In genomic region chr12:116697305-116698130, GRCh38 we compare ENCODE assay signal across 8 cellular contexts. TPM values are rescaled to one million over a fixed set of nuclear protein-coding genes. Genes with fewer than 3 reads are reported as not detected.
DNase-seq lines count a peak whose midpoint lies in the region; ATAC-seq and TF ChIP-seq lines count a peak whose summit lies in the region.

No MANE protein-coding gene starts in this region.

- H3K27ac ChIP-seq in C4-2B (peak overlapping the region; percentile 76), Panc1 (ENCODE audit: low read length) (no peak overlapping the region), heart left ventricle (no peak overlapping the region), RWPE1 (no peak overlapping the region)
- H3K27ac ChIP-seq in CD4-positive, alpha-beta T cell (ENCODE audit: low read depth, low read length), result no peak overlapping the region

- peaks cover 4% of the 10 kb centered on the region for H3K4me1 Mint-ChIP-seq in activated naive CD8-positive, alpha-beta T cell treated with anti-CD3 and anti-CD28 coated beads for 36 hours
- no peaks in the 10 kb centered on the region for H3K4me1 Mint-ChIP-seq in CD4-positive, alpha-beta T cell (ENCODE audit: low read depth)

- no peak overlapping the region for H3K27ac Mint-ChIP-seq in activated naive CD8-positive, alpha-beta T cell treated with anti-CD3 and anti-CD28 coated beads for 36 hours
- no peak overlapping the region for H3K27ac Mint-ChIP-seq in CD4-positive, alpha-beta T cell

- intact Hi-C loops in Panc1 (cut with micrococcal nuclease; ENCODE audit: unreplicated experiment) (loop anchor here (5.0 kb wide), 1 partner anchor 75 kb away; no protein-coding TSS in a partner anchor), heart left ventricle (cut with DNase I) (loop anchor here in 4 of 10 donors (5.0 to 10.0 kb wide), 5 partner anchors 73 to 700 kb away; no protein-coding TSS in a partner anchor)
- intact Hi-C loops in CD4-positive, alpha-beta T cell (cut with DNase I, micrococcal nuclease), result no loop called here

- no peaks in the 10 kb centered on the region for H3K9me3 ChIP-seq in Panc1 (ENCODE audit: control insufficient read depth, insufficient read depth, low read depth, low read length)
- H3K9me3 ChIP-seq in heart left ventricle, result no peaks in the 10 kb centered on the region
- no peaks in the 10 kb centered on the region for H3K9me3 ChIP-seq in CD4-positive, alpha-beta T cell (ENCODE audit: control insufficient read depth, low read length)

- H3K9me3 Mint-ChIP-seq in activated naive CD8-positive, alpha-beta T cell treated with anti-CD3 and anti-CD28 coated beads for 36 hours, result no peaks in the 10 kb centered on the region
- no peaks in the 10 kb centered on the region for H3K9me3 Mint-ChIP-seq in CD4-positive, alpha-beta T cell

- TF ChIP-seq POLR2A in heart left ventricle (IDR thresholded peaks at IDR 0.05), result no peak

- no peaks in the 10 kb centered on the region for H3K36me3 Mint-ChIP-seq in activated naive CD8-positive, alpha-beta T cell treated with anti-CD3 and anti-CD28 coated beads for 36 hours
- no peaks in the 10 kb centered on the region for H3K36me3 Mint-ChIP-seq in CD4-positive, alpha-beta T cell (ENCODE audit: low read depth)

- in situ Hi-C loops in Panc1 (cut with HindIII; ENCODE audit: low pct_unique_long_range_greater_than_20kb, low sequenced_read_pairs), result no loop called here

- DNase-seq in HEK293T (ENCODE audit: extremely low spot score) (peak; percentile 55), Panc1 (ENCODE audit: low read depth, low spot score) (no peak), heart left ventricle (peak in 3 of 5 donors; percentile 39 to 68 (median 47)), RWPE1 (ENCODE audit: low spot score) (no peak)
- DNase-seq in activated naive CD8-positive, alpha-beta T cell treated with anti-CD3 and anti-CD28 coated beads for 36 hours, result no peak
- no peak for DNase-seq in CD4-positive, alpha-beta T cell

- H3K4me3 ChIP-seq in Panc1 (ENCODE audit: low read depth in 2 of 2, low read length in 2 of 2) (no peak overlapping the region), heart left ventricle (no peak overlapping the region)

- BruUV-seq in Panc1 (replicated peaks; lab: Mats Ljungman, UMichigan), result no TSS peak

- H3K27me3 ChIP-seq in Panc1 (ENCODE audit: control insufficient read depth, insufficient read depth, low read length) (no peaks in the 10 kb centered on the region), heart left ventricle (peaks cover 0 to 26% (median 8%) of the 10 kb centered on the region in 9 donors)
- H3K27me3 ChIP-seq in CD4-positive, alpha-beta T cell (ENCODE audit: control insufficient read depth, insufficient read depth, low read length), result peaks cover 16% of the 10 kb centered on the region

- no peaks in the 10 kb centered on the region for H3K36me3 ChIP-seq in Panc1 (ENCODE audit: control insufficient read depth, insufficient read depth, low read length)
- no peaks in the 10 kb centered on the region for H3K36me3 ChIP-seq in heart left ventricle

- H3K27me3 Mint-ChIP-seq in activated naive CD8-positive, alpha-beta T cell treated with anti-CD3 and anti-CD28 coated beads for 36 hours, result peaks cover 27% of the 10 kb centered on the region
- peaks cover 27% of the 10 kb centered on the region for H3K27me3 Mint-ChIP-seq in CD4-positive, alpha-beta T cell

- ATAC-seq in Panc1, result peak; percentile 91
- peak in 3 of 4 donors; percentile 55 to 65 (median 58) for ATAC-seq in heart left ventricle
- no peak for ATAC-seq in HG02763 (IDR thresholded peaks at IDR 0.05; ENCODE audit: unreplicated experiment)
- ATAC-seq in CD4-positive, alpha-beta T cell (ENCODE audit: poor library complexity), result no peak

- no peak overlapping the region for H3K4me3 Mint-ChIP-seq in activated naive CD8-positive, alpha-beta T cell treated with anti-CD3 and anti-CD28 coated beads for 36 hours
- no peak overlapping the region for H3K4me3 Mint-ChIP-seq in CD4-positive, alpha-beta T cell

- H3K4me1 ChIP-seq in Panc1 (ENCODE audit: control insufficient read depth, insufficient read depth, low read length), result peaks cover 4% of the 10 kb centered on the region
- peaks cover 0 to 43% (median 24%) of the 10 kb centered on the region in 12 donors for H3K4me1 ChIP-seq in heart left ventricle

- POLR2A ChIA-PET in HEK293T (lab: Yijun Ruan, JAX) (no interaction called here), Panc1 (lab: Charles Lee) (no interaction called here), RWPE1 (lab: Yijun Ruan, JAX; ENCODE audit: low non-redundant PET) (interaction anchor here (0.5 kb wide), 1 partner anchor 423 kb away, joined by 4 read pairs; no protein-coding TSS in a partner anchor)
- POLR2A ChIA-PET in CD4-positive, alpha-beta T cell (lab: Charles Lee), result interaction anchor here (0.6 kb wide), 1 partner anchor 41 kb away, joined by 3 read pairs; no protein-coding TSS in a partner anchor

- CTCF ChIA-PET in HEK293T (lab: Yijun Ruan, JAX) (interaction anchor here (0.6 to 0.9 kb wide), 3 partner anchors 17 to 1951 kb away, joined by 3 read pairs; no protein-coding TSS in a partner anchor), Panc1 (lab: Charles Lee) (interaction anchor here (0.6 to 0.8 kb wide), 3 partner anchors 61 to 1590 kb away, joined by 3 to 6 read pairs (median 3); no protein-coding TSS in a partner anchor), RWPE1 (lab: Yijun Ruan, JAX) (interaction anchor here (0.5 to 0.6 kb wide), 2 partner anchors 17 to 503 kb away, joined by 3 to 5 read pairs; no protein-coding TSS in a partner anchor)
- CTCF ChIA-PET in CD4-positive, alpha-beta T cell (lab: Charles Lee), result no interaction called here

- WGBS in heart left ventricle, 4 donors, result 43 to 51% (median 47%) methylated on average over 16 to 18 of the region's 18 CpGs

- TF ChIP-seq CTCF in C4-2B (conservative IDR thresholded peaks at IDR 0.05), result peak; percentile 28
- peak; percentile 76 for TF ChIP-seq CTCF in Panc1 (IDR thresholded peaks at IDR 0.05)
- peak in 10 of 12 donors; percentile 6 to 47 (median 26) for TF ChIP-seq CTCF in heart left ventricle (IDR thresholded peaks at IDR 0.05)
- TF ChIP-seq CTCF in CD4-positive, alpha-beta T cell (IDR thresholded peaks at IDR 0.05), result no peak
- no peak for TF ChIP-seq CTCF in RWPE1 (conservative IDR thresholded peaks at IDR 0.05; ENCODE audit: low read depth)

TF ChIP-seq in HEK293T, 16 proteins besides CTCF, POLR2A, EP300 and RAD21:
- TF ChIP-seq ZNF384 (IDR thresholded peaks at IDR 0.05) (peak; percentile 71), FOXM1 (IDR thresholded peaks at IDR 0.05; ENCODE audit: borderline replicate concordance) (no peak)

RNA-seq across cellular contexts. Expression of gene SPRING1, which starts 40.4 kb away (rescaled TPM):
- total RNA-seq in Panc1 (2021; ENCODE audit: unreplicated experiment), result 71.1 TPM
- polyA plus RNA-seq in Panc1 (2012; ENCODE audit: insufficient read length), result 56.0 TPM
- total RNA-seq in heart left ventricle, result 10 to 100 TPM in 6 of 9 donors, 1 to 10 TPM in 3; 8.2 to 24.4 (median 14.6) TPM
- 10 to 100 TPM in 1 of 2 donors, 1 to 10 TPM in 1; 9.2 to 14.0 TPM for polyA plus RNA-seq in heart left ventricle
- 10 to 100 TPM; 25.4 to 28.0 TPM for total RNA-seq in activated naive CD8-positive, alpha-beta T cell treated with anti-CD3 and anti-CD28 coated beads for 36 hours
- total RNA-seq in CD4-positive, alpha-beta T cell, result 1 to 10 TPM; 7.6 to 7.8 TPM

RNA-seq across cellular contexts. Expression of gene RNFT2, which starts 40.6 kb away (rescaled TPM):
- total RNA-seq in Panc1 (2021; ENCODE audit: unreplicated experiment) (12.3 TPM), heart left ventricle (1 to 10 TPM in 6 of 9 donors, under 1 TPM in 3; 0.58 to 2.4 (median 1.7) TPM)
- 3.7 TPM for polyA plus RNA-seq in Panc1 (2012; ENCODE audit: insufficient read length)
- under 1 TPM; 0.68 to 0.72 TPM for polyA plus RNA-seq in heart left ventricle
- total RNA-seq in activated naive CD8-positive, alpha-beta T cell treated with anti-CD3 and anti-CD28 coated beads for 36 hours, result 10 to 100 TPM; 14.8 to 16.9 TPM
- total RNA-seq in CD4-positive, alpha-beta T cell, result 1 to 10 TPM; 4.9 to 6.0 TPM

Comparison
In these comparisons a context has a peak if more than half of its experiments do, and no peak if none do; other contexts are left out.
1. CTCF ChIP-seq: peak in C4-2B (single experiment), Panc1 (single experiment) and heart left ventricle (10 of 12); none in CD4-positive, alpha-beta T cell (single experiment) and RWPE1 (single experiment).
2. DNase-seq: peak in HEK293T (single experiment) and heart left ventricle (3 of 5); none in Panc1 (single experiment), activated naive CD8-positive, alpha-beta T cell treated with anti-CD3 and anti-CD28 coated beads for 36 hours (single experiment), CD4-positive, alpha-beta T cell (0 of 10) and RWPE1 (single experiment).
3. ATAC-seq: peak in Panc1 (single experiment) and heart left ventricle (3 of 4); none in HG02763 (single experiment) and CD4-positive, alpha-beta T cell (single experiment).
4. POLR2A ChIA-PET loops: an anchor here in CD4-positive, alpha-beta T cell (0.6 kb wide) and RWPE1 (0.5 kb wide); none called in HEK293T and Panc1.